Comparison of ENCODE assay signal across 3 cellular contexts in the genomic region with DNA sequence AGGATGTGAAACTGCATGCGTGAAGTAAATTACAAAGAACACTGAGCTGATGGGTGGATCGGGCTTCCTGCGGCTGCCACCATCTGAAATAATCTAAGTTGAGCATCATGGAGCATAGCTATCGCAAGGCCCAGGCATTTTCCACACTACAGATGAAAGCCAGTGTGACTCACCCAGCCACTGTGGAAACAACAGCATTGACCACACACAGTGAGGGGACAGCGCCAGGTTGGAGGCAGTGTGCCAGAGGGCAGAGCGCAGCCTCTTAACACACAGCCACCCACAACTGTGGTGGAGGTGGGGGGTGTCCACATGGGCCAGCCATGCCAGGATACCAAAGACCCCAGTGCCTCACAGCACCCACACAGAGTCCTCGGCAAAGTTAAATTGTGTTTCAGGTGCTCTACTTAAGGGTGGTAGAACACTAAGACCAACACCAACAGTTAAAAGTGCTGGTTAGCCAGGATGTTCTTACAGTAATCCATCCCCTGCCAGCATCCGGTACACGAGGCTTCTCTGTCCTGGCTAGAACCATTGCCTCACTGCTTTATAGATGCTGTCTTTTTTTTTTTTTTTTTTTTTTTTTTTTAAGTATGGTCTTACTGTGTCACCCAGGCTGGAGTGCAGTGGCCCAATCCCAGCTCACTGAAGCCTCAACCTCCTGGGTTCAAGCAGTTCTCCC. TPM values are rescaled to one million over a fixed set of nuclear protein-coding genes. Genes with fewer than 3 reads are reported as not detected.
"Had no signal": no experiment of that assay in that cellular context is flagged by ENCODE, and none has a peak within 500 bp of the region (broad histone marks: within the 10 kb centered on the region; RNA-seq: fewer than 3 reads in every experiment).

No MANE protein-coding gene starts in this region.

RNA-seq across cellular contexts. Expression of a gene that starts 14.7 kb away (rescaled TPM):
- total RNA-seq: smooth muscle cell had no signal
- polyA plus RNA-seq: neural cell, SK-N-SH had no signal
